ENCODE assay signal across 22 cellular contexts in genomic region chr11:28849053-28849452, GRCh38.
A peak's percentile ranks its signal among the peaks of the same experiment; 100 is the strongest.
DNase-seq lines count a peak whose midpoint lies in the region; ATAC-seq, FAIRE-seq and TF ChIP-seq lines count a peak whose summit lies in the region.
"Had no signal": no experiment of that assay in that cellular context is flagged by ENCODE, and none has a peak within 500 bp of the region (broad histone marks: within the 10 kb centered on the region; RNA-seq: fewer than 3 reads in every experiment).

No MANE protein-coding gene starts in this region.

- H3K9me3 ChIP-seq in A549 = peaks cover 48% of the 10 kb centered on the region

- peak overlapping the region; percentile 18 to 58; a peak in 3 of 6 replicates for H3K27ac ChIP-seq in A549
- H3K27ac ChIP-seq in epithelial cell of prostate = peak overlapping the region; percentile 14
- H3K27ac ChIP-seq: BLaER1 treated with 17β-estradiol and CSF1 and Interleukin-3, amounts not matched to agents 10 nM and 100 nM had no signal

- ATAC-seq in A549 = no peak
- ATAC-seq in natural killer cell treated with Interleukin-12 subunit alpha and Interleukin-12 subunit beta and Interleukin-15 and Interleukin-18, amount 100 ng/mL, for 72 hours = no peak
- ATAC-seq: GM12878, HepG2 had no signal

- CTCF ChIA-PET in A549 (lab: Yijun Ruan, JAX) = interaction anchor here (0.9 to 3.1 kb wide), 2 partner anchors 480 to 1150 kb away, joined by 3 to 13 read pairs; no protein-coding TSS in a partner anchor

- in situ Hi-C loops in KBM-7 (cut with MboI; ENCODE audit: low pct_unique_long_range_greater_than_20kb, low sequenced_read_pairs) = no loop called here

- POLR2A ChIA-PET in A549 (lab: Yijun Ruan, JAX) = interaction anchor here (1.3 kb wide), 1 partner anchor 13 kb away, joined by 3 read pairs; no protein-coding TSS in a partner anchor

- intact Hi-C loops in lower leg skin (cut with DNase I; ENCODE audit: low total_unique reads) = no loop called here

- peaks cover 13% of the 10 kb centered on the region for H3K9me3 Mint-ChIP-seq in natural killer cell treated with Interleukin-12 subunit alpha and Interleukin-12 subunit beta and Interleukin-15 and Interleukin-18, amount 100 ng/mL, for 72 hours

- H3K4me1 ChIP-seq in A549 = no peaks in the 10 kb centered on the region
- H3K4me1 ChIP-seq: BLaER1 treated with 17β-estradiol and CSF1 and Interleukin-3, amounts not matched to agents 10 nM and 100 nM had no signal

- no peak overlapping the region for H3K27ac Mint-ChIP-seq in natural killer cell treated with Interleukin-12 subunit alpha and Interleukin-12 subunit beta and Interleukin-15 and Interleukin-18, amount 100 ng/mL, for 72 hours
- H3K27ac Mint-ChIP-seq: B cell; CD4-positive, CD25-positive, alpha-beta regulatory T cell; CD8-positive, alpha-beta memory T cell; H9 had no signal

- H3K4me2 ChIP-seq in A549 = no peak overlapping the region
- H3K4me2 ChIP-seq: BLaER1 treated with 17β-estradiol and CSF1 and Interleukin-3, amounts not matched to agents 10 nM and 100 nM had no signal

- no peak; a peak in 1 of 5 replicates for TF ChIP-seq EP300 in A549 (IDR thresholded peaks at IDR 0.05)

- no peak overlapping the region for H3K4me3 Mint-ChIP-seq in natural killer cell treated with Interleukin-12 subunit alpha and Interleukin-12 subunit beta and Interleukin-15 and Interleukin-18, amount 100 ng/mL, for 72 hours
- H3K4me3 Mint-ChIP-seq: B cell; CD4-positive, CD25-positive, alpha-beta regulatory T cell; CD8-positive, alpha-beta memory T cell; H9 had no signal

- H3K36me3 Mint-ChIP-seq in natural killer cell treated with Interleukin-12 subunit alpha and Interleukin-12 subunit beta and Interleukin-15 and Interleukin-18, amount 100 ng/mL, for 72 hours = peaks cover 6% of the 10 kb centered on the region
- H3K36me3 Mint-ChIP-seq: CD4-positive, CD25-positive, alpha-beta regulatory T cell; CD8-positive, alpha-beta memory T cell had no signal

- H3K4me3 ChIP-seq in A549 (no peak overlapping the region), lower leg skin (ENCODE audit: low read depth, poor library complexity, severe bottlenecking) (no peak overlapping the region)
- H3K4me3 ChIP-seq: BLaER1 treated with 17β-estradiol and CSF1 and Interleukin-3, amounts not matched to agents 10 nM and 100 nM; GM12878 had no signal

- FAIRE-seq in A549 (lab: Jason Lieb, UNC) = no peak
- FAIRE-seq: GM12878, GM19239, HepG2 had no signal

- TF ChIP-seq POLR2A in A549 (IDR thresholded peaks at IDR 0.05; ENCODE audit: low read length) (no peak), lower leg skin (IDR thresholded peaks at IDR 0.05) (no peak)

- no peak for TF ChIP-seq RAD21 in A549 (conservative IDR thresholded peaks at IDR 0.05 in 1 of 2, IDR thresholded peaks at IDR 0.05 in 1 of 2)

- TF ChIP-seq CTCF in A549 (IDR thresholded peaks at IDR 0.05) (no peak), lower leg skin (IDR thresholded peaks at IDR 0.05) (no peak)

- DNase-seq in A549 (ENCODE audit: low read depth in 1 of 2, low spot score in 1 of 2) = no peak
- peak; percentile 2 for DNase-seq in KBM-7
- peak; percentile 58 for DNase-seq in amniotic epithelial cell (ENCODE audit: low read depth)
- peak; percentile 6 for DNase-seq in epithelial cell of prostate (ENCODE audit: low read depth, low spot score)
- DNase-seq in SIG-M5 (lab: John Stamatoyannopoulos, UW) = no peak
- DNase-seq in natural killer cell treated with Interleukin-12 subunit alpha and Interleukin-12 subunit beta and Interleukin-15 and Interleukin-18, amount 100 ng/mL, for 72 hours (ENCODE audit: low spot score) = no peak
- no peak for DNase-seq in lower leg skin (ENCODE audit: low spot score in 2 of 2)
- DNase-seq: 8988T; CD4-positive, CD25-positive, alpha-beta regulatory T cell; CD8-positive, alpha-beta memory T cell; COR-L47; DMS 273 treated with DMSO at 0.1 percent for 48 hours; DMS53; DND-41; EL; GOT3; H9 had no signal

- no peaks in the 10 kb centered on the region for H3K4me1 Mint-ChIP-seq in natural killer cell treated with Interleukin-12 subunit alpha and Interleukin-12 subunit beta and Interleukin-15 and Interleukin-18, amount 100 ng/mL, for 72 hours (ENCODE audit: low read depth in 2 of 2)
- H3K4me1 Mint-ChIP-seq: B cell; CD4-positive, CD25-positive, alpha-beta regulatory T cell; CD8-positive, alpha-beta memory T cell; H9 had no signal

- no peaks in the 10 kb centered on the region for H3K27me3 Mint-ChIP-seq in natural killer cell treated with Interleukin-12 subunit alpha and Interleukin-12 subunit beta and Interleukin-15 and Interleukin-18, amount 100 ng/mL, for 72 hours
- H3K27me3 Mint-ChIP-seq: B cell; CD4-positive, CD25-positive, alpha-beta regulatory T cell; CD8-positive, alpha-beta memory T cell had no signal

TF ChIP-seq in A549, 52 proteins besides CTCF, POLR2A, EP300 and RAD21:
- TF ChIP-seq JUNB (IDR thresholded peaks at IDR 0.05) = peak; percentile 20; the same call in 1 of the 2 replicates
- no peak for TF ChIP-seq KDM5A (IDR thresholded peaks at IDR 0.05)
TF ChIP-seq in A549: peak in this region for 1.

Comparison
In these comparisons a context has a peak if more than half of its experiments do, and no peak if none do; other contexts are left out.
1. DNase-seq: peak in KBM-7 (single experiment), amniotic epithelial cell (single experiment) and epithelial cell of prostate (single experiment); none in A549 (0 of 2), SIG-M5 (single experiment), natural killer cell treated with Interleukin-12 subunit alpha and Interleukin-12 subunit beta and Interleukin-15 and Interleukin-18, amount 100 ng/mL, for 72 hours (single experiment) and lower leg skin (0 of 2).